Comparison of ENCODE assay signal across 23 cellular contexts in genomic region chr6:69825904-69826303, GRCh38. TPM values are rescaled to one million over a fixed set of nuclear protein-coding genes. Genes with fewer than 3 reads are reported as not detected.
DNase-seq lines count a peak whose midpoint lies in the region; ATAC-seq, FAIRE-seq and TF ChIP-seq lines count a peak whose summit lies in the region.
"Had no signal": no experiment of that assay in that cellular context is flagged by ENCODE, and none has a peak within 500 bp of the region (broad histone marks: within the 10 kb centered on the region; RNA-seq: fewer than 3 reads in every experiment).

No MANE protein-coding gene starts in this region.

- no peak overlapping the region for H4K91ac ChIP-seq in IMR-90 (ENCODE audit: insufficient read depth, low read depth, low read length)

- TF ChIP-seq RAD21 in A549 (conservative IDR thresholded peaks at IDR 0.05 in 1 of 2, IDR thresholded peaks at IDR 0.05 in 1 of 2), result no peak
- TF ChIP-seq RAD21 in IMR-90 (IDR thresholded peaks at IDR 0.05; ENCODE audit: low read length), result no peak
- no peak for TF ChIP-seq RAD21 in HepG2 (CRISPR knock-in tag; IDR thresholded peaks at IDR 0.05)

- no peak overlapping the region for H2AK9ac ChIP-seq in IMR-90 (replicated peaks; ENCODE audit: low read depth, low read length, poor library complexity)

- H3K9me1 ChIP-seq in IMR-90 (ENCODE audit: insufficient read depth, low read length), result no peaks in the 10 kb centered on the region

- no peak overlapping the region for H2BK120ac ChIP-seq in IMR-90 (ENCODE audit: low read depth, low read length)

- intact Hi-C loops in IMR-90 (cut with micrococcal nuclease), result no loop called here
- intact Hi-C loops in HepG2 (cut with micrococcal nuclease; ENCODE audit: unreplicated experiment), result no loop called here

- H3K36me3 ChIP-seq in IMR-90 (ENCODE audit: control insufficient read depth, insufficient read depth, low read length), result no peaks in the 10 kb centered on the region
- no peaks in the 10 kb centered on the region for H3K36me3 ChIP-seq in HepG2 (replicated peaks in 1 of 2; ENCODE audit: control insufficient read depth in 1 of 2, insufficient read depth in 2 of 2, low read length in 2 of 2)
- H3K36me3 ChIP-seq: right atrium auricular region, uterus had no signal

- H3K9me3 ChIP-seq in A549 (no peaks in the 10 kb centered on the region), IMR-90 (ENCODE audit: control insufficient read depth, insufficient read depth, low read length) (no peaks in the 10 kb centered on the region), HepG2 (ENCODE audit: low read length) (no peaks in the 10 kb centered on the region)
- H3K9me3 ChIP-seq: right atrium auricular region, uterus had no signal

- no peak overlapping the region for H2BK15ac ChIP-seq in IMR-90 (ENCODE audit: low read depth, low read length)

- no peak overlapping the region for H3K27ac ChIP-seq in A549
- H3K27ac ChIP-seq in IMR-90 (ENCODE audit: insufficient read depth, low read length), result no peak overlapping the region
- no peak overlapping the region for H3K27ac ChIP-seq in HepG2 (ENCODE audit: extremely low read length, insufficient read depth, low read length)
- H3K27ac ChIP-seq: epithelial cell of prostate, right atrium auricular region, uterus had no signal

- no peak overlapping the region for H4K5ac ChIP-seq in IMR-90 (ENCODE audit: low read depth, low read length)

- H3K27me3 ChIP-seq in IMR-90 (ENCODE audit: control insufficient read depth, insufficient read depth, low read length), result no peaks in the 10 kb centered on the region; the same call in 1 of the 2 replicates
- H3K27me3 ChIP-seq in HepG2 (ENCODE audit: control insufficient read depth in 1 of 2, insufficient read depth in 2 of 2, low read length in 2 of 2), result no peaks in the 10 kb centered on the region
- H3K27me3 ChIP-seq: right atrium auricular region, uterus had no signal

- 0 out of 2 replicates have a peak overlapping the region, but pooled peaks have one; percentile 41 for H3K14ac ChIP-seq in IMR-90 (replicated peaks; ENCODE audit: low read depth, low read length)

- in situ Hi-C loops in IMR-90 (cut with MboI; ENCODE audit: low sequenced_read_pairs), result loop anchor here (25.0 kb wide), 1 partner anchor 286 kb away; no protein-coding TSS in a partner anchor
- in situ Hi-C loops in HepG2 (cut with HindIII; ENCODE audit: extremely low pct_ligation_motif_present, low pct_unique_long_range_greater_than_20kb), result no loop called here

- H3K79me1 ChIP-seq in IMR-90 (ENCODE audit: low read depth in 1 of 2, low read length in 2 of 2), result no peaks in the 10 kb centered on the region

- no peak for TF ChIP-seq CTCF in A549 (IDR thresholded peaks at IDR 0.05)
- no peak for TF ChIP-seq CTCF in IMR-90 (conservative IDR thresholded peaks at IDR 0.05; ENCODE audit: low read depth, low read length)
- no peak for TF ChIP-seq CTCF in choroid plexus epithelial cell (conservative IDR thresholded peaks at IDR 0.05; ENCODE audit: low read depth, low read length)
- TF ChIP-seq CTCF in HepG2 (CRISPR knock-in tag; IDR thresholded peaks at IDR 0.05), result no peak

- dilution Hi-C loops in IMR-90 (cut with HindIII; ENCODE audit: low sequenced_read_pairs, unreplicated experiment), result no loop called here

- DNase-seq in A549 (ENCODE audit: low read depth in 1 of 2, low spot score in 1 of 2), result no peak
- peak; percentile 33 for DNase-seq in IMR-90
- DNase-seq in choroid plexus epithelial cell (ENCODE audit: low read depth), result peak; percentile 65
- peak; percentile 67 for DNase-seq in HepG2 (ENCODE audit: low spot score)
- DNase-seq in kidney tubule cell (ENCODE audit: low spot score), result no peak
- DNase-seq in hepatic stellate cell (ENCODE audit: low spot score), result no peak
- no peak for DNase-seq in middle frontal gyrus (ENCODE audit: extremely low spot score, low spot score)
- DNase-seq: activated CD8-positive, alpha-beta T cell treated with anti-CD3 and anti-CD28 coated beads, Interleukin-2, amount 10 ng/mL, durations not matched to agents 7 days and 5 days; activated naive CD8-positive, alpha-beta T cell treated with anti-CD3 and anti-CD28 coated beads, Interleukin-2, amount 50 U/mL, for 24 hours; CD4-positive, CD25-positive, alpha-beta regulatory T cell; DND-41; head of caudate nucleus; HFFc6; NCI-H2029; NCI-H510A; SIG-M5; stimulated activated CD4-positive, alpha-beta T cell treated with anti-CD3 and anti-CD28 coated beads, Interleukin-1b, Interleukin-23, amount 100 ng/mL, for 48 hours; uterus had no signal

- BruUV-seq in IMR-90 (replicated peaks; lab: Mats Ljungman, UMichigan) (no TSS peak), HepG2 (replicated peaks; lab: Mats Ljungman, UMichigan) (no TSS peak)

- no peaks in the 10 kb centered on the region for H4K20me1 ChIP-seq in IMR-90 (ENCODE audit: insufficient read depth, low read length)
- no peaks in the 10 kb centered on the region for H4K20me1 ChIP-seq in HepG2 (ENCODE audit: insufficient read depth, low read length)

- H3K23ac ChIP-seq in IMR-90 (ENCODE audit: low read depth, low read length), result no peak overlapping the region

- no peak for FAIRE-seq in A549 (lab: Jason Lieb, UNC)
- peak; percentile 58 for FAIRE-seq in HepG2 (lab: Jason Lieb, UNC)
- FAIRE-seq: HTR-8/SVneo had no signal

- TF ChIP-seq POLR2A in A549 (IDR thresholded peaks at IDR 0.05; ENCODE audit: low read length), result no peak
- no peak for TF ChIP-seq POLR2A in IMR-90 (IDR thresholded peaks at IDR 0.05; ENCODE audit: low read depth, low read length)
- TF ChIP-seq POLR2A in HepG2 (IDR thresholded peaks at IDR 0.05; ENCODE audit: insufficient read depth in 1 of 2, low read depth in 2 of 2, low read length in 2 of 2), result no peak

- POLR2A ChIA-PET in A549 (lab: Yijun Ruan, JAX), result no interaction called here
- POLR2A ChIA-PET in IMR-90 (lab: Charles Lee; ENCODE audit: unreplicated experiment), result no interaction called here
- POLR2A ChIA-PET in HepG2 (lab: Yijun Ruan, JAX), result no interaction called here

- no peak overlapping the region for H3K4ac ChIP-seq in IMR-90 (ENCODE audit: low read depth, low read length)

- no peak overlapping the region for H4K8ac ChIP-seq in IMR-90 (ENCODE audit: low read depth in 2 of 2, low read length in 2 of 2)

- no peak for TF ChIP-seq EP300 in A549 (IDR thresholded peaks at IDR 0.05)
- 0 out of 4 replicates have a peak, but pooled peaks of 1 of the 2 experiments have one; percentile 39 for TF ChIP-seq EP300 in HepG2 (IDR thresholded peaks at IDR 0.05; ENCODE audit: low read depth in 2 of 2, low read length in 2 of 2)
- TF ChIP-seq EP300 in HepG2 (CRISPR knock-in tag; IDR thresholded peaks at IDR 0.05; ENCODE audit: borderline replicate concordance), result no peak

- no peak overlapping the region for H2BK5ac ChIP-seq in IMR-90 (ENCODE audit: low read depth, low read length, poor library complexity, severe bottlenecking)

- ATAC-seq in A549 (no peak), IMR-90 (ENCODE audit: low read depth) (peak; percentile 58), HepG2 (peak; percentile 96), GM21825 (IDR thresholded peaks at IDR 0.05; ENCODE audit: unreplicated experiment) (no peak)
- ATAC-seq: activated CD8-positive, alpha-beta T cell treated with anti-CD3 and anti-CD28 coated beads, Interleukin-2, amount 10 ng/mL, durations not matched to agents 7 days and 5 days; activated naive CD8-positive, alpha-beta T cell treated with anti-CD3 and anti-CD28 coated beads, Interleukin-2, amount 50 U/mL, for 24 hours had no signal

- WGBS in A549 (ENCODE audit: missing lambda C conversion rate), result 10% methylated on average over 1 of the region's 1 CpG
- no CpG with 5 or more reads among the region's 1 CpG for WGBS in IMR-90 (ENCODE audit: extremely low coverage in 2 of 2, insufficient read length in 1 of 2), 2 experiments
- WGBS in HepG2 (ENCODE audit: low lambda C conversion rate), result 0% methylated on average over 1 of the region's 1 CpG

- H3K4me3 ChIP-seq in A549 (no peak overlapping the region), IMR-90 (ENCODE audit: insufficient read depth, low read depth, low read length) (no peak overlapping the region), choroid plexus epithelial cell (ENCODE audit: low read depth, low read length) (no peak overlapping the region), HepG2 (replicated peaks in 1 of 3; ENCODE audit: insufficient read depth in 1 of 3, low read depth in 2 of 3, low read length in 3 of 3) (no peak overlapping the region)
- H3K4me3 ChIP-seq: right atrium auricular region, uterus had no signal

- H2BK20ac ChIP-seq in IMR-90 (ENCODE audit: low read depth, low read length), result no peak overlapping the region

- CTCF ChIA-PET in A549 (lab: Yijun Ruan, JAX), result no interaction called here
- CTCF ChIA-PET in IMR-90 (lab: Yijun Ruan, JAX), result no interaction called here
- CTCF ChIA-PET in HepG2 (lab: Yijun Ruan, JAX; ENCODE audit: low intra/inter-chr PET ratio, low total read pairs), result no interaction called here

- H3K56ac ChIP-seq in IMR-90 (ENCODE audit: extremely low read depth, insufficient read depth, low read length), result no peak overlapping the region

- H2AFZ ChIP-seq in IMR-90 (replicated peaks; ENCODE audit: low read length, poor library complexity) (no peak overlapping the region), HepG2 (ENCODE audit: low read length) (peak overlapping the region; percentile 15)

- H3K4me1 ChIP-seq in A549, result no peaks in the 10 kb centered on the region
- 0 out of 2 replicates have a peak, but pooled peaks cover 2% of the 10 kb centered on the region for H3K4me1 ChIP-seq in IMR-90 (ENCODE audit: control insufficient read depth, insufficient read depth, low read length)
- peaks cover 9% of the 10 kb centered on the region for H3K4me1 ChIP-seq in HepG2 (ENCODE audit: insufficient read depth, low read length)
- H3K4me1 ChIP-seq: right atrium auricular region, uterus had no signal

- H3K18ac ChIP-seq in IMR-90 (ENCODE audit: low read depth, low read length), result no peak overlapping the region

- H3K4me2 ChIP-seq in A549 (0 out of 3 replicates have a peak overlapping the region, but pooled peaks have one; percentile 18), IMR-90 (ENCODE audit: low read depth, low read length) (peak overlapping the region; percentile 36; the same call in 1 of the 2 replicates), HepG2 (ENCODE audit: low read depth, low read length) (peak overlapping the region; percentile 23; the same call in 1 of the 2 replicates)

- H3K79me2 ChIP-seq in HepG2 (ENCODE audit: insufficient read depth, low read length), result no peaks in the 10 kb centered on the region

- H2AK5ac ChIP-seq in IMR-90 (ENCODE audit: low read depth, low read length), result no peak overlapping the region

- H3K9ac ChIP-seq in IMR-90 (ENCODE audit: low read depth, low read length) (no peak overlapping the region), HepG2 (ENCODE audit: insufficient read depth, low read depth, low read length) (no peak overlapping the region)

RNA-seq across cellular contexts. Expression of gene LMBRD1, which starts 29.1 kb away (rescaled TPM):
- polyA plus RNA-seq in A549 (2011; rRNA removed) (16.6 and 23.8 TPM in 2 replicates), A549 (2017; fragmentation: RNase III; extraction: RNeasy Plus Mini Kit Qiagen cat#74134 plus additional on column Dnase treatment) (12.2 to 15.3 TPM (median 14.1 TPM) in 3 replicates), IMR-90 (2012; rRNA removed) (6.7 and 8.7 TPM in 2 replicates), HepG2 (2011; rRNA removed) (17.2 and 18.9 TPM in 2 replicates)
- 3.3 and 3.6 TPM in 2 replicates for polyA plus RNA-seq in A549 (2012; cell fraction: cytosol; rRNA removed)
- 2.6 and 4.2 TPM in 2 replicates for polyA plus RNA-seq in A549 (2012; cell fraction: nucleus; rRNA removed)
- polyA minus RNA-seq in A549 (2011; rRNA and poly(A)+ RNA removed), result 6.8 and 7.3 TPM in 2 replicates
- total RNA-seq in IMR-90 (2012; rRNA removed) (3.9 and 12.8 TPM in 2 replicates), HepG2 (2016; rRNA removed; fragmentation: Illumina TruSeq; extraction: Trizol) (12.7 and 21.5 TPM in 2 replicates)
- 1.2 TPM in 2 replicates for polyA plus RNA-seq in IMR-90 (2012; cell fraction: cytosol; rRNA removed)
- 0.47 and 3.9 TPM in 2 replicates for polyA plus RNA-seq in IMR-90 (2012; cell fraction: nucleus; rRNA removed; ENCODE audit: low replicate concordance)
- 2.8 and 3.5 TPM in 2 replicates for total RNA-seq in HepG2 (2016; cell fraction: cytosol; rRNA removed; fragmentation: Illumina TruSeq; extraction: Trizol; ENCODE audit: low read depth)
- 11.1 and 20.6 TPM in 2 replicates for total RNA-seq in HepG2 (2016; cell fraction: insoluble cytoplasmic fraction; rRNA removed; fragmentation: Illumina TruSeq; extraction: Trizol)
- 5.6 and 6.5 TPM in 2 replicates for total RNA-seq in HepG2 (2016; cell fraction: membrane; rRNA removed; fragmentation: Illumina TruSeq; extraction: Trizol)
- 25.3 and 26.9 TPM in 2 replicates for total RNA-seq in HepG2 (2016; cell fraction: nucleus; rRNA removed; fragmentation: Illumina TruSeq; extraction: Trizol)
- polyA plus RNA-seq in HepG2 (2011; cell fraction: cytosol; rRNA removed), result 6.4 and 13.3 TPM in 2 replicates
- 4.0 and 5.7 TPM in 2 replicates for polyA plus RNA-seq in HepG2 (2011; cell fraction: nucleus; rRNA removed)
- 19.0 and 31.7 TPM in 2 replicates for polyA plus RNA-seq in HepG2 (2012)
- polyA plus RNA-seq in HepG2 (2016; cell fraction: cytosol; fragmentation: Illumina TruSeq; extraction: Trizol; ENCODE audit: low read depth), result 1.5 TPM in 2 replicates
- polyA plus RNA-seq in HepG2 (2016; cell fraction: insoluble cytoplasmic fraction; fragmentation: Illumina TruSeq; extraction: Trizol; ENCODE audit: low read depth), result 9.4 and 10.9 TPM in 2 replicates
- 3.1 and 3.4 TPM in 2 replicates for polyA plus RNA-seq in HepG2 (2016; cell fraction: membrane; fragmentation: Illumina TruSeq; extraction: Trizol; ENCODE audit: low read depth)
- 21.2 and 25.7 TPM in 2 replicates for polyA plus RNA-seq in HepG2 (2016; cell fraction: nucleus; fragmentation: Illumina TruSeq; extraction: Trizol; ENCODE audit: insufficient read depth, low read depth)
- 11.5 and 13.8 TPM in 2 replicates for polyA minus RNA-seq in HepG2 (2011; rRNA and poly(A)+ RNA removed; ENCODE audit: low replicate concordance)
- 14.2 and 18.4 TPM in 2 replicates for polyA minus RNA-seq in HepG2 (2011; cell fraction: cytosol; rRNA and poly(A)+ RNA removed)
- 28.2 and 39.4 TPM in 2 replicates for polyA minus RNA-seq in HepG2 (2011; cell fraction: nucleus; rRNA and poly(A)+ RNA removed)

RNA-seq across cellular contexts. Expression of gene COL19A1, which starts 40.5 kb away (rescaled TPM):
- not detected in 2 replicates for polyA plus RNA-seq in A549 (2011; rRNA removed)
- polyA plus RNA-seq in A549 (2012; cell fraction: cytosol; rRNA removed), result not detected in 2 replicates
- not detected in 2 replicates for polyA plus RNA-seq in A549 (2012; cell fraction: nucleus; rRNA removed)
- not detected in 3 replicates for polyA plus RNA-seq in A549 (2017; fragmentation: RNase III; extraction: RNeasy Plus Mini Kit Qiagen cat#74134 plus additional on column Dnase treatment)
- not detected in 2 replicates for polyA minus RNA-seq in A549 (2011; rRNA and poly(A)+ RNA removed)
- under 0.01 TPM in 1 of 2 replicates, not detected in the other for total RNA-seq in IMR-90 (2012; rRNA removed)
- polyA plus RNA-seq in IMR-90 (2012; rRNA removed), result not detected in 2 replicates
- not detected in 2 replicates for polyA plus RNA-seq in IMR-90 (2012; cell fraction: cytosol; rRNA removed)
- polyA plus RNA-seq in IMR-90 (2012; cell fraction: nucleus; rRNA removed; ENCODE audit: low replicate concordance), result not detected in 2 replicates
- total RNA-seq in HepG2 (2016; rRNA removed; fragmentation: Illumina TruSeq; extraction: Trizol), result not detected in 2 replicates
- total RNA-seq in HepG2 (2016; cell fraction: cytosol; rRNA removed; fragmentation: Illumina TruSeq; extraction: Trizol; ENCODE audit: low read depth), result not detected in 2 replicates
- not detected in 2 replicates for total RNA-seq in HepG2 (2016; cell fraction: insoluble cytoplasmic fraction; rRNA removed; fragmentation: Illumina TruSeq; extraction: Trizol)
- not detected in 2 replicates for total RNA-seq in HepG2 (2016; cell fraction: membrane; rRNA removed; fragmentation: Illumina TruSeq; extraction: Trizol)
- total RNA-seq in HepG2 (2016; cell fraction: nucleus; rRNA removed; fragmentation: Illumina TruSeq; extraction: Trizol), result not detected in 2 replicates
- polyA plus RNA-seq in HepG2 (2011; rRNA removed), result not detected in 2 replicates
- not detected in 2 replicates for polyA plus RNA-seq in HepG2 (2011; cell fraction: cytosol; rRNA removed)
- not detected in 2 replicates for polyA plus RNA-seq in HepG2 (2011; cell fraction: nucleus; rRNA removed)
- polyA plus RNA-seq in HepG2 (2012), result not detected in 2 replicates
- not detected in 2 replicates for polyA plus RNA-seq in HepG2 (2016; cell fraction: cytosol; fragmentation: Illumina TruSeq; extraction: Trizol; ENCODE audit: low read depth)
- not detected in 2 replicates for polyA plus RNA-seq in HepG2 (2016; cell fraction: insoluble cytoplasmic fraction; fragmentation: Illumina TruSeq; extraction: Trizol; ENCODE audit: low read depth)
- not detected in 2 replicates for polyA plus RNA-seq in HepG2 (2016; cell fraction: membrane; fragmentation: Illumina TruSeq; extraction: Trizol; ENCODE audit: low read depth)
- not detected in 2 replicates for polyA plus RNA-seq in HepG2 (2016; cell fraction: nucleus; fragmentation: Illumina TruSeq; extraction: Trizol; ENCODE audit: insufficient read depth, low read depth)
- not detected in 2 replicates for polyA minus RNA-seq in HepG2 (2011; rRNA and poly(A)+ RNA removed; ENCODE audit: low replicate concordance)
- not detected in 2 replicates for polyA minus RNA-seq in HepG2 (2011; cell fraction: cytosol; rRNA and poly(A)+ RNA removed)
- not detected in 2 replicates for polyA minus RNA-seq in HepG2 (2011; cell fraction: nucleus; rRNA and poly(A)+ RNA removed)
- total RNA-seq: activated CD8-positive, alpha-beta T cell treated with anti-CD3 and anti-CD28 coated beads, Interleukin-2, amount 10 ng/mL, durations not matched to agents 7 days and 5 days; HFFc6; M059J had no signal
- polyA plus RNA-seq: CD4-positive, CD25-positive, alpha-beta regulatory T cell had no signal

Comparison
In these comparisons a context has a peak if more than half of its experiments do, and no peak if none do; other contexts are left out.
1. ATAC-seq: peak in IMR-90 (single experiment) and HepG2 (single experiment); none in A549 (0 of 2) and GM21825 (single experiment).
2. DNase-seq: peak in IMR-90 (single experiment), choroid plexus epithelial cell (single experiment) and HepG2 (single experiment); none in A549 (0 of 2), kidney tubule cell (single experiment), hepatic stellate cell (single experiment) and middle frontal gyrus (single experiment).
3. Of the 38 proteins assayed by ChIP-seq in both HepG2 and A549: peak only in HepG2: CEBPB and NFE2L2; only in A549: none; in both: none; in neither: 35; mixed calls (peak in some experiments, not most) for 1.
4. Peak in every context shown above with its lines, with median percentiles within 50 percentile points of each other: H3K4me2 ChIP-seq.